In the genomic region with DNA sequence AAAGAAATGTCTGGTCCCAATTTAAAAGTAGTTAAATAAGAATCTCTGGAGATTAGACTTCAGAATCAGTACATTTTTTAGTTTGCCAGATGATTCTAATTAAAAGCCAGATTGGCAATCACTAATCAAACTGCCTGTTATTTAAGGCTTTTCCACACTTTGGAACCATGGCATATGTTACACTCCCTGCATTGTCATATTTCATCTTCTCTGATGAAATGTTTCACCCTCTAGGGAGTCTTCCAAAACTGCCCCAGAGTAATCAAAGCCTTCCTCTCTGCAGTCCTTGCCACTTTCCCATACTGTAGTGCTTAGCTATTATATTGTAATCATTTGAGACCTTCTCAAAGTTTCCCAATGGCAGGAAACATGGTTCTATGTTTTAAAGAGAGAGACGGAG, we compare ENCODE assay signal across 8 cellular contexts. TPM values are rescaled to one million over a fixed set of nuclear protein-coding genes. Genes with fewer than 3 reads are reported as not detected.
"Had no signal": no experiment of that assay in that cellular context is flagged by ENCODE, and none has a peak within 500 bp of the region (broad histone marks: within the 10 kb centered on the region; RNA-seq: fewer than 3 reads in every experiment).

No MANE protein-coding gene starts in this region.

- H3K4me3 ChIP-seq: GM23338 had no signal

- H3K27ac ChIP-seq: HL-60 had no signal

- DNase-seq: H9, HCEC 1CT, KBM-7 had no signal

- ATAC-seq: GM23338, HepG2 had no signal

- H3K4me2 ChIP-seq: GM23338 had no signal

- H2AFZ ChIP-seq: GM23338 had no signal

RNA-seq across cellular contexts. Expression of gene OR13C9, which starts 17.5 kb away (rescaled TPM):
- total RNA-seq: GM23338, H1, H9, HepG2, HT1080 had no signal

RNA-seq across cellular contexts. Expression of gene OR13C2, which starts 30.0 kb away (rescaled TPM):
- total RNA-seq: GM23338, H1, H9, HepG2, HT1080 had no signal

RNA-seq across cellular contexts. Expression of gene OR13C5, which starts 36.3 kb away (rescaled TPM):
- total RNA-seq: GM23338, H1, H9, HepG2, HT1080 had no signal

RNA-seq across cellular contexts. Expression of gene OR13D1, which starts 58.8 kb away (rescaled TPM):
- total RNA-seq: GM23338, H1, H9, HepG2, HT1080 had no signal
